In genomic region chrX:149540621-149541520, GRCh38 we compare ENCODE assay signal across 8 cellular contexts. TPM values are rescaled to one million over a fixed set of nuclear protein-coding genes. Genes with fewer than 3 reads are reported as not detected.
DNase-seq lines count a peak whose midpoint lies in the region; ATAC-seq and TF ChIP-seq lines count a peak whose summit lies in the region.

EOLA1 (plus strand) TSS chrX:149541012; CDS start chrX:149545631, 4,619 bp downstream.

- ATAC-seq in GM19043 (IDR thresholded peaks at IDR 0.05; ENCODE audit: low read depth, unreplicated experiment) (peak; percentile 71), HG03378 (IDR thresholded peaks at IDR 0.05; ENCODE audit: unreplicated experiment) (peak; percentile 86)

- TF ChIP-seq CTCF in AG10803 (conservative IDR thresholded peaks at IDR 0.05; ENCODE audit: low read length), result no peak

- DNase-seq in AG10803 (ENCODE audit: low read depth) (peak; percentile 95), NCI-H460 (ENCODE audit: extremely low read depth, low read depth) (peak; percentile 93), cerebellar nuclear complex (lab: John Stamatoyannopoulos, UW) (peak; percentile 82), kidney tubule cell (ENCODE audit: low spot score) (peak; percentile 97)
- peak; percentile 81 for DNase-seq in activated CD4-positive, alpha-beta T cell treated with anti-CD3 and anti-CD28 coated beads for 1 hour
- peak; percentile 57 to 72 for DNase-seq in stimulated activated CD4-positive, alpha-beta T cell treated with anti-CD3 and anti-CD28 coated beads, Interleukin-1b, Interleukin-23, amount 100 ng/mL, for 1 hour (ENCODE audit: low read depth in 2 of 2)

- peak within 1 kb of the TSS; percentile 82 for H3K4me3 ChIP-seq in AG10803 (ENCODE audit: low read length)

RNA-seq across cellular contexts. Expression of gene EOLA1, which starts in this region (rescaled TPM):
- 12.4 and 16.6 TPM in 2 replicates for total RNA-seq in NCI-H460 (2014; rRNA removed; shearing (Covaris generic))
- 14.5 and 15.6 TPM in 2 replicates for polyA plus RNA-seq in NCI-H460 (2014; cell fraction: nucleus; rRNA removed)

Comparison
In these comparisons a context has a peak if more than half of its experiments do, and no peak if none do; other contexts are left out.
1. Peak in every context shown above with its lines: DNase-seq, ATAC-seq and H3K4me3 ChIP-seq.